In genomic region chr20:53099851-53100250, GRCh38 we compare ENCODE assay signal across 26 cellular contexts.
"Had no signal": no experiment of that assay in that cellular context is flagged by ENCODE, and none has a peak within 500 bp of the region (broad histone marks: within the 10 kb centered on the region; RNA-seq: fewer than 3 reads in every experiment).

No MANE protein-coding gene starts in this region.

- H3K4me1 Mint-ChIP-seq: activated CD4-positive, alpha-beta T cell treated with anti-CD3 and anti-CD28 coated beads for 36 hours; activated naive CD8-positive, alpha-beta T cell treated with anti-CD3 and anti-CD28 coated beads, Interleukin-2, amount 10 ng/mL, durations not matched to agents 7 days and 5 days had no signal

- H3K36me3 ChIP-seq: brain microvascular endothelial cell, lower lobe of right lung, right lobe of liver, tibial nerve, vagina had no signal

- H2AFZ ChIP-seq: hepatocyte had no signal

- H3K27me3 Mint-ChIP-seq: activated CD4-positive, alpha-beta T cell treated with anti-CD3 and anti-CD28 coated beads for 36 hours; activated naive CD8-positive, alpha-beta T cell treated with anti-CD3 and anti-CD28 coated beads, Interleukin-2, amount 10 ng/mL, durations not matched to agents 7 days and 5 days had no signal

- H3K27ac ChIP-seq: brain microvascular endothelial cell, hepatocyte, lower lobe of right lung, right lobe of liver, vagina had no signal

- H3K4me3 ChIP-seq: hepatocyte, lower lobe of right lung, right lobe of liver, tibial nerve, vagina had no signal

- DNase-seq: activated CD4-positive, alpha-beta T cell treated with anti-CD3 and anti-CD28 coated beads for 36 hours; activated CD4-positive, alpha-beta T cell treated with anti-CD3 and anti-CD28 coated beads, Interleukin-2, amount 50 U/mL, for 48 hours; activated naive CD8-positive, alpha-beta T cell treated with anti-CD3 and anti-CD28 coated beads, Interleukin-2, amount 10 ng/mL, durations not matched to agents 7 days and 5 days; brain microvascular endothelial cell; cerebellar nuclear complex; cortex of kidney; effector CD4-positive, alpha-beta T cell; foreskin fibroblast; left colon; lower lobe of right lung; right lobe of liver; stimulated activated CD4-positive, alpha-beta T cell treated with anti-CD3 and anti-CD28 coated beads, Interleukin-15, amount 100 ng/mL, for 24 hours; stimulated activated CD4-positive, alpha-beta T cell treated with anti-CD3 and anti-CD28 coated beads, Interleukin-2, amount 100 ng/mL, for 48 hours had no signal

- FAIRE-seq: islet of Langerhans, small intestine, TTC549 had no signal

- H3K9me3 ChIP-seq: lower lobe of right lung, right lobe of liver, tibial nerve, vagina had no signal

- H3K4me2 ChIP-seq: hepatocyte had no signal

- H3K4me1 ChIP-seq: lower lobe of right lung, right lobe of liver had no signal

- H3K27me3 ChIP-seq: brain microvascular endothelial cell, hepatocyte, right lobe of liver, tibial nerve, vagina had no signal

- H3K9me3 Mint-ChIP-seq: natural killer cell treated with Interleukin-12 subunit alpha and Interleukin-12 subunit beta and Interleukin-15 and Interleukin-18, amount 100 ng/mL, for 72 hours; T-helper 2 cell treated with Interferon-gamma antibody and Interleukin-4, amounts not matched to agents 5 μg/mL and 100 μg/mL, for 36 hours had no signal

- H3K79me2 ChIP-seq: hepatocyte had no signal

- ATAC-seq: activated CD4-positive, alpha-beta T cell treated with anti-CD3 and anti-CD28 coated beads for 36 hours; esophagus mucosa; left colon; lower lobe of right lung; natural killer cell treated with Interleukin-12 subunit alpha and Interleukin-12 subunit beta and Interleukin-15 and Interleukin-18, amount 100 ng/mL, for 72 hours; right lobe of liver; WTC11 had no signal

- H3K27ac Mint-ChIP-seq: activated CD4-positive, alpha-beta T cell treated with anti-CD3 and anti-CD28 coated beads for 36 hours; activated naive CD8-positive, alpha-beta T cell treated with anti-CD3 and anti-CD28 coated beads, Interleukin-2, amount 10 ng/mL, durations not matched to agents 7 days and 5 days; activated T-helper 1 cell treated with anti-CD3 and anti-CD28 coated beads, Interleukin-12 subunit alpha, Interleukin-12 subunit beta, Interleukin-2, Interleukin-4 antibody, amounts not matched to agents 30 ng/mL and 10 ng/mL and 1 ng/mL, durations not matched to agents 14 hours and 24 hours and 36 hours; natural killer cell treated with Interleukin-12 subunit alpha and Interleukin-12 subunit beta and Interleukin-15 and Interleukin-18, amount 100 ng/mL, for 72 hours; stimulated activated naive CD8-positive, alpha-beta T cell treated with anti-CD3 and anti-CD28 coated beads, Interleukin-15, Interleukin-2, amounts not matched to agents 100 ng/mL and 50 ng/mL, for 24 hours; T-helper 2 cell treated with Interferon-gamma antibody and Interleukin-4, amounts not matched to agents 5 μg/mL and 100 μg/mL, for 36 hours; WTC11 had no signal

- H3K36me3 Mint-ChIP-seq: activated naive CD8-positive, alpha-beta T cell treated with anti-CD3 and anti-CD28 coated beads, Interleukin-2, amount 10 ng/mL, durations not matched to agents 7 days and 5 days; natural killer cell treated with Interleukin-12 subunit alpha and Interleukin-12 subunit beta and Interleukin-15 and Interleukin-18, amount 100 ng/mL, for 72 hours; WTC11 had no signal

- H3K4me3 Mint-ChIP-seq: activated CD4-positive, alpha-beta T cell treated with anti-CD3 and anti-CD28 coated beads for 36 hours; activated naive CD8-positive, alpha-beta T cell treated with anti-CD3 and anti-CD28 coated beads, Interleukin-2, amount 10 ng/mL, durations not matched to agents 7 days and 5 days; activated T-helper 1 cell treated with anti-CD3 and anti-CD28 coated beads, Interleukin-12 subunit alpha, Interleukin-12 subunit beta, Interleukin-2, Interleukin-4 antibody, amounts not matched to agents 30 ng/mL and 10 ng/mL and 1 ng/mL, durations not matched to agents 14 hours and 24 hours and 36 hours; mesothelial cell of epicardium; natural killer cell treated with Interleukin-12 subunit alpha and Interleukin-12 subunit beta and Interleukin-15 and Interleukin-18, amount 100 ng/mL, for 72 hours; stimulated activated naive CD8-positive, alpha-beta T cell treated with anti-CD3 and anti-CD28 coated beads, Interleukin-15, Interleukin-2, amounts not matched to agents 100 ng/mL and 50 ng/mL, for 24 hours; T-helper 2 cell treated with Interferon-gamma antibody and Interleukin-4, amounts not matched to agents 5 μg/mL and 100 μg/mL, for 36 hours; WTC11 had no signal
